In the genomic region with DNA sequence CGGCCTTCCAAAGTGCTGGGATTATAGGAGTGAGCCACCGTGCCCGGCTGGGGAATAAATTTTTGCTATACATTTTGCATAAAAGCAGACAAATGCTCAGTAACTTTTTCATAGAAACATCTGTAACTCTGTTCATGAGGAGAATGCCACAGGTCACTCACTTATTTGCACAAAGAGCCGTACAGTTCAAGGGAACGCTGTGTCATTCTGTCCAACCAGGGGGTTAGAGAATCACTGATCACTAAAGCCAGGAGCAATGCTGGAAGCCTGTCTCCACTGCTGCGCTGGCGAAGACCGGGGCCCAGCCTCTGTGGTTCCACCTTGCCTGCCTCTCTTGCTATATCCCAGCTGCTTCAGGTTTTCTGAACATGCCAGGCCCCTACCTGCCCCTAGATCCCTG, we compare ENCODE assay signal across 19 cellular contexts.
"Had no signal": no experiment of that assay in that cellular context is flagged by ENCODE, and none has a peak within 500 bp of the region (broad histone marks: within the 10 kb centered on the region; RNA-seq: fewer than 3 reads in every experiment).

No MANE protein-coding gene starts in this region.

- DNase-seq: activated CD8-positive, alpha-beta memory T cell treated with anti-CD3 and anti-CD28 coated beads for 24 hours; activated effector memory CD4-positive, alpha-beta T cell treated with Interleukin-2 at 50 U/mL for 16 hours; colonic mucosa; effector CD4-positive, alpha-beta T cell; esophagus squamous epithelium; hippocampal formation; kidney; left lung; mammary epithelial cell; naive B cell; retina; stimulated activated CD4-positive, alpha-beta T cell treated with anti-CD3 and anti-CD28 coated beads, Interleukin-15, amount 100 ng/mL, for 24 hours; stimulated activated CD4-positive, alpha-beta T cell treated with anti-CD3 and anti-CD28 coated beads, Interleukin-4, amount 100 ng/mL, for 24 hours; SW 1271; WERI-Rb-1 had no signal

- H3K4me3 Mint-ChIP-seq: naive B cell; stimulated activated naive CD8-positive, alpha-beta T cell treated with anti-CD3 and anti-CD28 coated beads, Interleukin-15, Interleukin-2, amounts not matched to agents 100 ng/mL and 50 ng/mL, for 24 hours; type B pancreatic cell had no signal

- H3K9me3 Mint-ChIP-seq: activated naive CD4-positive, alpha-beta T cell treated with anti-CD3 and anti-CD28 coated beads, Interleukin-2, amount 50 U/mL, for 72 hours; naive B cell; stimulated activated naive CD8-positive, alpha-beta T cell treated with anti-CD3 and anti-CD28 coated beads, Interleukin-15, Interleukin-2, amounts not matched to agents 100 ng/mL and 50 ng/mL, for 24 hours; type B pancreatic cell had no signal

- H3K36me3 Mint-ChIP-seq: type B pancreatic cell had no signal

- H3K27ac Mint-ChIP-seq: type B pancreatic cell had no signal

- H3K4me1 ChIP-seq: colonic mucosa had no signal

- H3K27me3 ChIP-seq: colonic mucosa, left lung, suprapubic skin had no signal

- H3K27me3 Mint-ChIP-seq: naive B cell; stimulated activated naive CD8-positive, alpha-beta T cell treated with anti-CD3 and anti-CD28 coated beads, Interleukin-15, Interleukin-2, amounts not matched to agents 100 ng/mL and 50 ng/mL, for 24 hours had no signal

- H3K27ac ChIP-seq: colonic mucosa, esophagus squamous epithelium, left lung, suprapubic skin, WERI-Rb-1 had no signal

- H3K4me3 ChIP-seq: colonic mucosa, esophagus squamous epithelium, left lung, suprapubic skin had no signal

- ATAC-seq: activated naive CD4-positive, alpha-beta T cell treated with anti-CD3 and anti-CD28 coated beads, Interleukin-2, amount 50 U/mL, for 72 hours; left lung had no signal

- H3K9me3 ChIP-seq: colonic mucosa, esophagus squamous epithelium, left lung, suprapubic skin had no signal

- H3K36me3 ChIP-seq: colonic mucosa, esophagus squamous epithelium, left lung, suprapubic skin, WERI-Rb-1 had no signal
